8 cellular contexts compared by ENCODE assay signal in genomic region chr1:154962238-154962678, GRCh38. TPM values are rescaled to one million over a fixed set of nuclear protein-coding genes. Genes with fewer than 3 reads are reported as not detected.
DNase-seq lines count a peak whose midpoint lies in the region; ATAC-seq and TF ChIP-seq lines count a peak whose summit lies in the region.

No MANE protein-coding gene starts in this region.

- no peaks in the 10 kb centered on the region for H3K9me3 Mint-ChIP-seq in CD8-positive, alpha-beta memory T cell

- H3K27me3 ChIP-seq in CD8-positive, alpha-beta memory T cell (ENCODE audit: insufficient read depth, low read length, poor library complexity, severe bottlenecking): no peaks in the 10 kb centered on the region
- H3K27me3 ChIP-seq in duodenal mucosa (ENCODE audit: control insufficient read depth in 1 of 2, insufficient read depth in 2 of 2, low read length in 2 of 2): no peaks in the 10 kb centered on the region
- H3K27me3 ChIP-seq in mucosa of rectum (ENCODE audit: control insufficient read depth in 2 of 2, insufficient read depth in 2 of 2, low read length in 2 of 2): no peaks in the 10 kb centered on the region

- H3K27ac ChIP-seq in CD8-positive, alpha-beta memory T cell (ENCODE audit: low read depth, low read length): peak overlapping the region; percentile 92
- H3K27ac ChIP-seq in duodenal mucosa (ENCODE audit: low read depth, low read length) (peak overlapping the region; percentile 99), mucosa of rectum (ENCODE audit: low read depth in 2 of 2, low read length in 2 of 2) (peak overlapping the region; percentile 98)

- H3K27ac Mint-ChIP-seq in CD8-positive, alpha-beta memory T cell: peak overlapping the region; percentile 90 to 99 (median 96)

- peaks cover 0 to 76% (median 7%) of the 10 kb centered on the region in 3 donors for H3K36me3 Mint-ChIP-seq in CD8-positive, alpha-beta memory T cell

- POLR2A ChIA-PET in CD8-positive, alpha-beta memory T cell (lab: Charles Lee): interaction anchor here (1.4 to 1.7 kb wide), 2 partner anchors 20 to 23 kb away, joined by 10 to 11 read pairs; partner anchors contain the start of gene FLAD1

- H3K9ac ChIP-seq in duodenal mucosa (ENCODE audit: low read depth in 1 of 2, low read length in 2 of 2) (peak overlapping the region; percentile 76 to 85), mucosa of rectum (ENCODE audit: low read depth in 1 of 2, low read length in 2 of 2) (peak overlapping the region; percentile 86 to 94)

- no peaks in the 10 kb centered on the region for H3K27me3 Mint-ChIP-seq in CD8-positive, alpha-beta memory T cell

- CTCF ChIA-PET in CD8-positive, alpha-beta memory T cell (lab: Charles Lee): interaction anchor here (0.7 to 3.7 kb wide), 10 partner anchors 8 to 82 kb away, joined by 3 to 42 read pairs (median 4); partner anchors contain the start of genes CKS1B and SHC1

- DNase-seq in CD8-positive, alpha-beta memory T cell: peak in 1 of 5 donors; percentile 48
- DNase-seq in NCI-H187 (lab: John Stamatoyannopoulos, UW): no peak

- ATAC-seq in GM21447 (IDR thresholded peaks at IDR 0.05; ENCODE audit: unreplicated experiment): peak; percentile 14
- no peak for ATAC-seq in HG03520 (IDR thresholded peaks at IDR 0.05; ENCODE audit: unreplicated experiment)
- no peak for ATAC-seq in GM21515 (IDR thresholded peaks at IDR 0.05; ENCODE audit: unreplicated experiment)

- H3K4me1 Mint-ChIP-seq in CD8-positive, alpha-beta memory T cell: peaks cover 26 to 52% (median 43%) of the 10 kb centered on the region in 3 donors

- H3K4me1 ChIP-seq in CD8-positive, alpha-beta memory T cell (ENCODE audit: insufficient read depth, low read length): peaks cover 24% of the 10 kb centered on the region
- H3K4me1 ChIP-seq in duodenal mucosa (ENCODE audit: control insufficient read depth in 1 of 2, insufficient read depth in 2 of 2, low read length in 2 of 2) (peaks cover 8 to 27% of the 10 kb centered on the region in 2 donors), mucosa of rectum (ENCODE audit: control insufficient read depth in 2 of 2, insufficient read depth in 2 of 2, low read length in 2 of 2) (peaks cover 19 to 21% of the 10 kb centered on the region in 2 donors)

- H3K4me3 Mint-ChIP-seq in CD8-positive, alpha-beta memory T cell: peak overlapping the region; percentile 82 to 92 (median 87)

- peaks cover 27% of the 10 kb centered on the region for H3K36me3 ChIP-seq in CD8-positive, alpha-beta memory T cell (ENCODE audit: insufficient read depth, low read length)
- H3K36me3 ChIP-seq in duodenal mucosa (ENCODE audit: control insufficient read depth in 1 of 2, insufficient read depth in 2 of 2, low read length in 2 of 2) (peaks cover 32 to 56% of the 10 kb centered on the region in 2 donors), mucosa of rectum (ENCODE audit: control insufficient read depth in 2 of 2, insufficient read depth in 2 of 2, low read length in 2 of 2) (peaks cover 39 to 53% of the 10 kb centered on the region in 2 donors)

- no peaks in the 10 kb centered on the region for H3K9me3 ChIP-seq in CD8-positive, alpha-beta memory T cell (ENCODE audit: low read length)
- H3K9me3 ChIP-seq in duodenal mucosa (ENCODE audit: control insufficient read depth in 1 of 2, low read length in 2 of 2) (no peaks in the 10 kb centered on the region), mucosa of rectum (ENCODE audit: control insufficient read depth in 2 of 2, low read length in 2 of 2) (no peaks in the 10 kb centered on the region)

- peak overlapping the region; percentile 64 for H3K4me3 ChIP-seq in CD8-positive, alpha-beta memory T cell (ENCODE audit: low read length)
- peak overlapping the region; percentile 77 to 86 for H3K4me3 ChIP-seq in duodenal mucosa (ENCODE audit: low read depth in 1 of 2, low read length in 2 of 2)
- peak overlapping the region; percentile 86 to 88 for H3K4me3 ChIP-seq in mucosa of rectum (ENCODE audit: low read length in 2 of 2)

TF ChIP-seq in PFSK-1, 5 proteins besides CTCF, POLR2A, EP300 and RAD21:
- TF ChIP-seq FOXP2 (optimal IDR thresholded peaks at IDR 0.05; ENCODE audit: borderline replicate concordance, extremely low read depth, extremely low read length, insufficient read depth): no peak
- TF ChIP-seq SIN3A (IDR thresholded peaks at IDR 0.05; ENCODE audit: borderline replicate concordance, insufficient read depth, low read length): no peak
- TF ChIP-seq TAF1 (IDR thresholded peaks at IDR 0.05; ENCODE audit: borderline replicate concordance, insufficient read depth, low read length): no peak
- no peak for TF ChIP-seq REST (IDR thresholded peaks at IDR 0.05; ENCODE audit: insufficient read depth in 1 of 2, low read depth in 2 of 2, low read length in 2 of 2)
- 0 out of 2 replicates have a peak, but pooled peaks have one; percentile 6 for TF ChIP-seq POLR2AphosphoS5 (IDR thresholded peaks at IDR 0.05; ENCODE audit: low read depth, low read length)

RNA-seq across cellular contexts. Expression of gene PYGO2, which starts 0.7 kb away (rescaled TPM):
- total RNA-seq in CD8-positive, alpha-beta memory T cell: 10 to 100 TPM; 34.2 to 35.3 TPM
- polyA plus RNA-seq in CD8-positive, alpha-beta memory T cell: 42.6 TPM
- 19.3 TPM for polyA plus RNA-seq in PFSK-1 (2012; ENCODE audit: insufficient read length, low read depth)

RNA-seq across cellular contexts. Expression of gene PBXIP1, which starts 6.4 kb away (rescaled TPM):
- total RNA-seq in CD8-positive, alpha-beta memory T cell: 10 to 100 TPM; 35.9 to 36.1 TPM
- polyA plus RNA-seq in CD8-positive, alpha-beta memory T cell: 295 TPM
- polyA plus RNA-seq in PFSK-1 (2012; ENCODE audit: insufficient read length, low read depth): 16.6 TPM

RNA-seq across cellular contexts. Expression of gene SHC1, which starts 8.3 kb away (rescaled TPM):
- 10 to 100 TPM; 37.4 to 40.8 TPM for total RNA-seq in CD8-positive, alpha-beta memory T cell
- 32.7 TPM for polyA plus RNA-seq in CD8-positive, alpha-beta memory T cell
- 207 TPM for polyA plus RNA-seq in PFSK-1 (2012; ENCODE audit: insufficient read length, low read depth)

RNA-seq across cellular contexts. Expression of gene CKS1B, which starts 12.2 kb away (rescaled TPM):
- total RNA-seq in CD8-positive, alpha-beta memory T cell: 100 to 1,000 TPM; 125 to 126 TPM
- 46.8 TPM for polyA plus RNA-seq in CD8-positive, alpha-beta memory T cell
- polyA plus RNA-seq in PFSK-1 (2012; ENCODE audit: insufficient read length, low read depth): 151 TPM

RNA-seq across cellular contexts. Expression of gene FLAD1, which starts 20.9 kb away (rescaled TPM):
- total RNA-seq in CD8-positive, alpha-beta memory T cell: 10 to 100 TPM; 73.7 to 76.3 TPM
- 51.2 TPM for polyA plus RNA-seq in CD8-positive, alpha-beta memory T cell
- 94.8 TPM for polyA plus RNA-seq in PFSK-1 (2012; ENCODE audit: insufficient read length, low read depth)
